ENCODE assay signal across 9 cellular contexts in the genomic region with DNA sequence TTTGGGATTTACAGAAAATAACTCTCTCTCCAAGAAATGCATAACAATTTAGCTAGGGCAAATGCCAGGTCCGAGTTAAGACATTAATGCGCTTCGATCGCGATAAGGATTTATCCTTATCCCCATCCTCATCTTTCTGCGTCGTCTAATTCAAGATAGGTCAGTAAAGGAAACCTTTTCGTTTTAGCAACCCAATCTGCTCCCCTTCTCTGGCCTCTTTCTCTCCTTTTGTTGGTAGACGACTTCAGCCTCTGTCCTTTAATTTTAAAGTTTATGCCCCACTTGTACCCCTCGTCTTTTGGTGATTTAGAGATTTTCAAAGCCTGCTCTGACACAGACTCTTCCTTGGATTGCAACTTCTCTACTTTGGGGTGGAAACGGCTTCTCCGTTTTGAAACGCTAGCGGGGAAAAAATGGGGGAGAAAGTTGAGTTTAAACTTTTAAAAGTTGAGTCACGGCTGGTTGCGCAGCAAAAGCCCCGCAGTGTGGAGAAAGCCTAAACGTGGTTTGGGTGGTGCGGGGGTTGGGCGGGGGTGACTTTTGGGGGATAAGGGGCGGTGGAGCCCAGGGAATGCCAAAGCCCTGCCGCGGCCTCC. TPM values are rescaled to one million over a fixed set of nuclear protein-coding genes. Genes with fewer than 3 reads are reported as not detected.
DNase-seq lines count a peak whose midpoint lies in the region; ATAC-seq and TF ChIP-seq lines count a peak whose summit lies in the region.
"Had no signal": no experiment of that assay in that cellular context is flagged by ENCODE, and none has a peak within 500 bp of the region (broad histone marks: within the 10 kb centered on the region; RNA-seq: fewer than 3 reads in every experiment).

No MANE protein-coding gene starts in this region.

- in situ Hi-C loops in G401 (cut with HindIII; ENCODE audit: low sequenced_read_pairs), result no loop called here

- H3K4me3 ChIP-seq in right lobe of liver (peak overlapping the region; percentile 27 to 63 (median 57)), testis (peak overlapping the region; percentile 64 to 79)

- peaks cover 57% of the 10 kb centered on the region for H3K27me3 Mint-ChIP-seq in activated CD4-positive, alpha-beta T cell treated with anti-CD3 and anti-CD28 coated beads, Interleukin-2, amount 10 ng/mL, durations not matched to agents 24 days and 14 days

- ATAC-seq in right lobe of liver (no peak), GM18909 (IDR thresholded peaks at IDR 0.05; ENCODE audit: poor library complexity, unreplicated experiment) (no peak)

- peaks cover 6% of the 10 kb centered on the region for H3K36me3 Mint-ChIP-seq in activated CD4-positive, alpha-beta T cell treated with anti-CD3 and anti-CD28 coated beads, Interleukin-2, amount 10 ng/mL, durations not matched to agents 24 days and 14 days (ENCODE audit: low read depth)

- no peak for TF ChIP-seq CTCF in right lobe of liver (IDR thresholded peaks at IDR 0.05)
- no peak for TF ChIP-seq CTCF in testis (IDR thresholded peaks at IDR 0.05)

- H3K27me3 ChIP-seq in right lobe of liver (no peaks in the 10 kb centered on the region), testis (no peaks in the 10 kb centered on the region)

- peaks cover 21% of the 10 kb centered on the region for H3K4me1 Mint-ChIP-seq in activated CD4-positive, alpha-beta T cell treated with anti-CD3 and anti-CD28 coated beads, Interleukin-2, amount 10 ng/mL, durations not matched to agents 24 days and 14 days

- no peak overlapping the region for H3K27ac ChIP-seq in right lobe of liver
- H3K27ac ChIP-seq in testis, result peak overlapping the region; percentile 87
- H3K27ac ChIP-seq: C4-2B had no signal

- no peak for DNase-seq in activated CD4-positive, alpha-beta T cell treated with anti-CD3 and anti-CD28 coated beads, Interleukin-2, amount 10 ng/mL, durations not matched to agents 24 days and 14 days
- no peak for DNase-seq in activated CD4-positive, alpha-beta T cell treated with anti-CD3 and anti-CD28 coated beads for 48 hours
- DNase-seq in amniotic epithelial cell (ENCODE audit: low read depth), result peak; percentile 34
- no peak for DNase-seq in right lobe of liver
- no peak for DNase-seq in testis
- DNase-seq in pons (ENCODE audit: low spot score), result no peak
- DNase-seq in G401 (ENCODE audit: low spot score), result no peak

- no peaks in the 10 kb centered on the region for H3K36me3 ChIP-seq in right lobe of liver
- H3K36me3 ChIP-seq in testis (ENCODE audit: low read depth, missing control alignments), result no peaks in the 10 kb centered on the region

- H3K27ac Mint-ChIP-seq in activated CD4-positive, alpha-beta T cell treated with anti-CD3 and anti-CD28 coated beads, Interleukin-2, amount 10 ng/mL, durations not matched to agents 24 days and 14 days, result peak overlapping the region; percentile 38

- H3K4me1 ChIP-seq in right lobe of liver, result peaks cover 0 to 13% (median 0%) of the 10 kb centered on the region in 4 donors
- H3K4me1 ChIP-seq in testis, result peaks cover 12% of the 10 kb centered on the region

- intact Hi-C loops in activated CD4-positive, alpha-beta T cell treated with anti-CD3 and anti-CD28 coated beads, Interleukin-2, amount 10 ng/mL, durations not matched to agents 24 days and 14 days (cut with micrococcal nuclease), result loop anchor here (5.0 kb wide), 4 partner anchors 204 to 571 kb away; a partner anchor contains a TSS
- intact Hi-C loops in right lobe of liver (cut with DNase I) (no loop called here), testis (cut with DNase I; ENCODE audit: low total_unique reads) (no loop called here)

- peaks cover 6% of the 10 kb centered on the region for H3K9me3 Mint-ChIP-seq in activated CD4-positive, alpha-beta T cell treated with anti-CD3 and anti-CD28 coated beads, Interleukin-2, amount 10 ng/mL, durations not matched to agents 24 days and 14 days

- TF ChIP-seq POLR2A in right lobe of liver (IDR thresholded peaks at IDR 0.05) (no peak), testis (IDR thresholded peaks at IDR 0.05) (no peak)

- no peaks in the 10 kb centered on the region for H3K9me3 ChIP-seq in right lobe of liver
- H3K9me3 ChIP-seq in testis, result no peaks in the 10 kb centered on the region

- peak overlapping the region; percentile 63 for H3K4me3 Mint-ChIP-seq in activated CD4-positive, alpha-beta T cell treated with anti-CD3 and anti-CD28 coated beads, Interleukin-2, amount 10 ng/mL, durations not matched to agents 24 days and 14 days

- 56% methylated on average over 21 of the region's 23 CpGs for WGBS in right lobe of liver (ENCODE audit: insufficient coverage, low coverage, low lambda C conversion rate, missing lambda C conversion rate)
- WGBS in testis, 2 donors, result 11 to 15% methylated on average over 20 to 23 of the region's 23 CpGs

RNA-seq across cellular contexts. Expression of a gene that starts 0.5 kb away (rescaled TPM):
- 13.3 and 13.8 TPM in 2 replicates for total RNA-seq in activated CD4-positive, alpha-beta T cell treated with anti-CD3 and anti-CD28 coated beads, Interleukin-2, amount 10 ng/mL, durations not matched to agents 24 days and 14 days
- total RNA-seq in right lobe of liver (1 to 10 TPM in 3 of 6 experiments, under 1 TPM in 3; 0.88 to 1.6 (median 1.1) TPM), testis (1 to 10 TPM; 3.0 to 4.9 TPM)
- 4.5 TPM for polyA plus RNA-seq in testis (ENCODE audit: insufficient read depth, low read depth, low replicate concordance)
- 30.9 and 47.5 TPM in 2 replicates for total RNA-seq in G401 (2014; rRNA removed; shearing (Covaris generic))

Comparison
In these comparisons a context has a peak if more than half of its experiments do, and no peak if none do; other contexts are left out.
1. H3K27ac ChIP-seq: peak in testis (2 of 2); none in right lobe of liver (0 of 3).